Comparison of ENCODE assay signal across 8 cellular contexts in the genomic region with DNA sequence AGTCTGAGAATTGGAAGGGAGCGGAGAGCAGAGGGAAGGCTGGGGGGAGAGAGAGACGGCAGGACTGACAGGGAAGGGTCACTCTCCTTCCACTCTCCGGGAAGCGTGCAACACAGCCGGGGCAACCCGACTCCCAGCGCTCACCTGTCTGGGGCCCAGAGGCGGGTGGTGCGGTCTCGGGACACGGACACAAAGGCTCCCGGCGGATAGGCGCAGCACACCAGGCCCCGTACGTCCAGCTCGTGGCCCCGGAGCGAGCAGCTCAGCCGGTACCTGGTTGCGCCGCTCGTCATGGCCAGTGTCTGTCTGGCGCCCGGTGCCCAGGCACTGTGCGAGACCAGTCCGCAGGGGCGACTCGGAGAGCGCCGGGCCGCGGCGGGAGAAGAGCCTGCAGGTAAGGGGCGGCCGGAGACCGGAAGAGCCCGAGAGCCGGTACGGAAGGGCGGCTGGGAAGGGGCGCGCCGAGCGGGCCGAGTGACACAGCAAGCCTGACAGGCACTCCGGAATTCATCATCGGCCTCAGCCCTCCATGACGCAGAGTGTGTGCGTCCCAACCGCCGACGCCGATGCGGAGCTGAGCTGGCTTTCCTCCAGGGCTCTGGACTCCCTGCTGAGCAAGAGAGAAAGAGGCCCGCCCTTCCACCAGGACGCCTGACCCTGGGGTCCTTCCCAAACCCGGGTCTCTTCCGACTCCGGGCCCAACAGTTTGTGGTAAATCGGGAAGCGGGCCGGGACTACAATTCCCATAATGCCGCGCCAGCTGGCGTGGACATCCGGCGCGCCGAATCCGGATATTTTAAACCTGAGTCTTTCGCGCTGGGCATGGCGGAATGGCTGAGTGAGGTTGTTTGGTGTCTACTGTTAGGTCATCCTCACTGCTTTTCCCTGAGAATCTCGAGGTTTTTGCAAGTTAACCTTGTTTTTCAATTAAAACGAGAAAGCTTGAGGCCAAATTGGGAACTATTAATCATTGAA.
DNase-seq lines count a peak whose midpoint lies in the region; ATAC-seq lines count a peak whose summit lies in the region.

TSS of gene PLAA (minus strand) at position 490 of the 975 bp plus-strand sequence. CDS start at position 293, 197 bp downstream.

- in situ Hi-C loops in ACHN (cut with HindIII; ENCODE audit: low pct_ligation_motif_present, low pct_unique_long_range_greater_than_20kb, low sequenced_read_pairs) = no loop called here

- H3K27ac Mint-ChIP-seq in central memory CD8-positive, alpha-beta T cell (ENCODE audit: low read depth) = peak within 1 kb of the TSS; percentile 99

- H3K4me1 Mint-ChIP-seq in central memory CD8-positive, alpha-beta T cell = peaks cover 35% of the 10 kb centered on the region

- peak within 1 kb of the TSS; percentile 92 for H3K4me3 Mint-ChIP-seq in central memory CD8-positive, alpha-beta T cell

- DNase-seq in ACHN (peak; percentile 91), NCI-H2196 (lab: John Stamatoyannopoulos, UW; ENCODE audit: unreplicated experiment) (peak; percentile 97), islet precursor cell (peak; percentile 94)
- peak; percentile 74 for DNase-seq in activated CD4-positive, CD25-positive, alpha-beta regulatory T cell treated with anti-CD3 and anti-CD28 coated beads, Interleukin-2, amount 50 U/mL, for 16 hours (ENCODE audit: low read depth, low spot score)
- DNase-seq in central memory CD8-positive, alpha-beta T cell (ENCODE audit: low spot score in 2 of 2) = peak; percentile 76 to 82
- peak; percentile 69 to 82 (median 72) for DNase-seq in stimulated activated CD4-positive, alpha-beta T cell treated with anti-CD3 and anti-CD28 coated beads, Interleukin-12 subunit alpha, Interleukin-12 subunit beta, amount 100 ng/mL, for 48 hours (ENCODE audit: low read depth in 2 of 3, low spot score in 1 of 3)

- no peaks in the 10 kb centered on the region for H3K9me3 Mint-ChIP-seq in central memory CD8-positive, alpha-beta T cell

- peaks cover 14% of the 10 kb centered on the region for H3K27me3 Mint-ChIP-seq in central memory CD8-positive, alpha-beta T cell

- peak; percentile 98 for ATAC-seq in GM18868 (IDR thresholded peaks at IDR 0.05; ENCODE audit: unreplicated experiment)
- ATAC-seq in HG03108 (IDR thresholded peaks at IDR 0.05; ENCODE audit: unreplicated experiment) = peak; percentile 98
- peak; percentile 93 for ATAC-seq in central memory CD8-positive, alpha-beta T cell (replicated peaks; ENCODE audit: extremely low read depth, poor library complexity, severe bottlenecking)

- peaks cover 14% of the 10 kb centered on the region for H3K36me3 Mint-ChIP-seq in central memory CD8-positive, alpha-beta T cell (ENCODE audit: insufficient read depth)

Comparison
In these comparisons a context has a peak if more than half of its experiments do, and no peak if none do; other contexts are left out.
1. Peak in every context shown above with its lines: DNase-seq and ATAC-seq.